Comparison of ENCODE assay signal across 2 cellular contexts in the genomic region with DNA sequence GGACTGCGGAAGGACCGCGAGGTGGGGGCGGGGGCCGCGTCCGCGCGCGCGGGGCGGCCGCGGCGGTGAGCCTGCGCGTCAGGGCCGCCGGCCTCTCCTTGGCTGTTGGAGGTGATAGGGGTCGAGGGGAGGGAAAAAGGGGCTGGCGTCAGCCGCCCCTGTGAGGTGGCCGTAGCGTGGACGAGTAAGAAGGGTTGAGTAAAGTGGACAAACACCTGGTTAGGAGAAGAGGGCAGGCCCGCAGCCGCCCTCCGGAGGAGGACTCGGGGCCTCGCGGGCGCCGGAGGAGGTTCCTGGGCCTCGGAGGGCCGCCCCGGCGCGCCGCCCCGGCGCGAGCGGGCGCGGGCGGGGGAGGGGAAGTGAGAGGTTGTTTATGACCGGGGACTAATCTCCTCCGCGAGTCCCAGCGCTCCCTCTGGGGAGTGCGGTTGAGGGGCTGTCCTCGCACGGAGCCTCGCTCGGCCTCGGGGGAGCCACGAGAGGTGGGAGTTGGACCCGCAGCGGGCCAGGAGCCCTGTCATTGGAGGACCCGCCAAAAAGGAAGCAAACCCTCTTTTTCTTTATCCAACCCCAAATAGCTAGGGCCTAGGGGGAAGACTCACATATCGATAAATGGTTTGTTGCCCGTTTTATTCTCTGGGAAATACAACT.
TF ChIP-seq lines count a peak whose summit lies in the region.

No MANE protein-coding gene starts in this region.

TF ChIP-seq in WTC11, 78 proteins besides CTCF, POLR2A, EP300 and RAD21 (continued from another document):
- no peak for TF ChIP-seq E2F1 (CRISPR knock-in tag; IDR thresholded peaks at IDR 0.05)
- TF ChIP-seq ZNF423 (CRISPR knock-in tag; IDR thresholded peaks at IDR 0.05), result no peak
- TF ChIP-seq, protein P1, sequence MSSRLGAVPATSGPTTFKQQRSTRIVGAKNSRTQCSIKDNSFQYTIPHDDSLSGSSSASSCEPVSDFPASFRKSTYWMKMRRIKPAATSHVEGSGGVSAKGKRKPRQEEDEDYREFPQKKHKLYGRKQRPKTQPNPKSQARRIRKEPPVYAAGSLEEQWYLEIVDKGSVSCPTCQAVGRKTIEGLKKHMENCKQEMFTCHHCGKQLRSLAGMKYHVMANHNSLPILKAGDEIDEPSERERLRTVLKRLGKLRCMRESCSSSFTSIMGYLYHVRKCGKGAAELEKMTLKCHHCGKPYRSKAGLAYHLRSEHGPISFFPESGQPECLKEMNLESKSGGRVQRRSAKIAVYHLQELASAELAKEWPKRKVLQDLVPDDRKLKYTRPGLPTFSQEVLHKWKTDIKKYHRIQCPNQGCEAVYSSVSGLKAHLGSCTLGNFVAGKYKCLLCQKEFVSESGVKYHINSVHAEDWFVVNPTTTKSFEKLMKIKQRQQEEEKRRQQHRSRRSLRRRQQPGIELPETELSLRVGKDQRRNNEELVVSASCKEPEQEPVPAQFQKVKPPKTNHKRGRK (CRISPR knock-in tag; IDR thresholded peaks at IDR 0.05; ENCODE audit: borderline replicate concordance), result no peak
- TF ChIP-seq, protein P2, sequence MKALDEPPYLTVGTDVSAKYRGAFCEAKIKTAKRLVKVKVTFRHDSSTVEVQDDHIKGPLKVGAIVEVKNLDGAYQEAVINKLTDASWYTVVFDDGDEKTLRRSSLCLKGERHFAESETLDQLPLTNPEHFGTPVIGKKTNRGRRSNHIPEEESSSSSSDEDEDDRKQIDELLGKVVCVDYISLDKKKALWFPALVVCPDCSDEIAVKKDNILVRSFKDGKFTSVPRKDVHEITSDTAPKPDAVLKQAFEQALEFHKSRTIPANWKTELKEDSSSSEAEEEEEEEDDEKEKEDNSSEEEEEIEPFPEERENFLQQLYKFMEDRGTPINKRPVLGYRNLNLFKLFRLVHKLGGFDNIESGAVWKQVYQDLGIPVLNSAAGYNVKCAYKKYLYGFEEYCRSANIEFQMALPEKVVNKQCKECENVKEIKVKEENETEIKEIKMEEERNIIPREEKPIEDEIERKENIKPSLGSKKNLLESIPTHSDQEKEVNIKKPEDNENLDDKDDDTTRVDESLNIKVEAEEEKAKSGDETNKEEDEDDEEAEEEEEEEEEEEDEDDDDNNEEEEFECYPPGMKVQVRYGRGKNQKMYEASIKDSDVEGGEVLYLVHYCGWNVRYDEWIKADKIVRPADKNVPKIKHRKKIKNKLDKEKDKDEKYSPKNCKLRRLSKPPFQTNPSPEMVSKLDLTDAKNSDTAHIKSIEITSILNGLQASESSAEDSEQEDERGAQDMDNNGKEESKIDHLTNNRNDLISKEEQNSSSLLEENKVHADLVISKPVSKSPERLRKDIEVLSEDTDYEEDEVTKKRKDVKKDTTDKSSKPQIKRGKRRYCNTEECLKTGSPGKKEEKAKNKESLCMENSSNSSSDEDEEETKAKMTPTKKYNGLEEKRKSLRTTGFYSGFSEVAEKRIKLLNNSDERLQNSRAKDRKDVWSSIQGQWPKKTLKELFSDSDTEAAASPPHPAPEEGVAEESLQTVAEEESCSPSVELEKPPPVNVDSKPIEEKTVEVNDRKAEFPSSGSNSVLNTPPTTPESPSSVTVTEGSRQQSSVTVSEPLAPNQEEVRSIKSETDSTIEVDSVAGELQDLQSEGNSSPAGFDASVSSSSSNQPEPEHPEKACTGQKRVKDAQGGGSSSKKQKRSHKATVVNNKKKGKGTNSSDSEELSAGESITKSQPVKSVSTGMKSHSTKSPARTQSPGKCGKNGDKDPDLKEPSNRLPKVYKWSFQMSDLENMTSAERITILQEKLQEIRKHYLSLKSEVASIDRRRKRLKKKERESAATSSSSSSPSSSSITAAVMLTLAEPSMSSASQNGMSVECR (CRISPR knock-in tag; IDR thresholded peaks at IDR 0.05; ENCODE audit: borderline replicate concordance), result 0 out of 2 replicates have a peak, but pooled peaks have one; percentile 20
- TF ChIP-seq JUN (CRISPR knock-in tag; IDR thresholded peaks at IDR 0.05), result no peak
- TF ChIP-seq E2F5 (CRISPR knock-in tag; IDR thresholded peaks at IDR 0.05), result no peak
- no peak for TF ChIP-seq MYBL2 (CRISPR knock-in tag; IDR thresholded peaks at IDR 0.05)
- peak; percentile 41; the same call in 1 of the 2 replicates for TF ChIP-seq ZMAT4 (CRISPR knock-in tag; IDR thresholded peaks at IDR 0.05)
- TF ChIP-seq NFE2L1 (CRISPR knock-in tag; IDR thresholded peaks at IDR 0.05), result no peak

TF ChIP-seq in HepG2, 621 proteins besides CTCF, POLR2A, EP300 and RAD21 (continued from another document and continues in another):
- TF ChIP-seq HBP1 (CRISPR knock-in tag; IDR thresholded peaks at IDR 0.05; ENCODE audit: low read depth), result no peak
- TF ChIP-seq, protein P3, sequence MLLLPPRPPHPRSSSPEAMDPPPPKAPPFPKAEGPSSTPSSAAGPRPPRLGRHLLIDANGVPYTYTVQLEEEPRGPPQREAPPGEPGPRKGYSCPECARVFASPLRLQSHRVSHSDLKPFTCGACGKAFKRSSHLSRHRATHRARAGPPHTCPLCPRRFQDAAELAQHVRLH (CRISPR knock-in tag; IDR thresholded peaks at IDR 0.05; ENCODE audit: borderline replicate concordance, low read depth), result no peak; the same call in 1 of the 2 replicates
- TF ChIP-seq ZBTB1 (CRISPR knock-in tag; IDR thresholded peaks at IDR 0.05; ENCODE audit: borderline replicate concordance), result no peak
- TF ChIP-seq HOXA3 (CRISPR knock-in tag; IDR thresholded peaks at IDR 0.05), result no peak; the same call in 1 of the 2 replicates
- no peak; the same call in 1 of the 2 replicates for TF ChIP-seq SP4 (CRISPR knock-in tag; IDR thresholded peaks at IDR 0.05)
- TF ChIP-seq ZNF232 (CRISPR knock-in tag; IDR thresholded peaks at IDR 0.05; ENCODE audit: borderline replicate concordance), result peak; percentile 41; the same call in 1 of the 2 replicates
- TF ChIP-seq SUZ12 (IDR thresholded peaks at IDR 0.05; ENCODE audit: low read depth, low read length), result no peak
- TF ChIP-seq, protein P4, sequence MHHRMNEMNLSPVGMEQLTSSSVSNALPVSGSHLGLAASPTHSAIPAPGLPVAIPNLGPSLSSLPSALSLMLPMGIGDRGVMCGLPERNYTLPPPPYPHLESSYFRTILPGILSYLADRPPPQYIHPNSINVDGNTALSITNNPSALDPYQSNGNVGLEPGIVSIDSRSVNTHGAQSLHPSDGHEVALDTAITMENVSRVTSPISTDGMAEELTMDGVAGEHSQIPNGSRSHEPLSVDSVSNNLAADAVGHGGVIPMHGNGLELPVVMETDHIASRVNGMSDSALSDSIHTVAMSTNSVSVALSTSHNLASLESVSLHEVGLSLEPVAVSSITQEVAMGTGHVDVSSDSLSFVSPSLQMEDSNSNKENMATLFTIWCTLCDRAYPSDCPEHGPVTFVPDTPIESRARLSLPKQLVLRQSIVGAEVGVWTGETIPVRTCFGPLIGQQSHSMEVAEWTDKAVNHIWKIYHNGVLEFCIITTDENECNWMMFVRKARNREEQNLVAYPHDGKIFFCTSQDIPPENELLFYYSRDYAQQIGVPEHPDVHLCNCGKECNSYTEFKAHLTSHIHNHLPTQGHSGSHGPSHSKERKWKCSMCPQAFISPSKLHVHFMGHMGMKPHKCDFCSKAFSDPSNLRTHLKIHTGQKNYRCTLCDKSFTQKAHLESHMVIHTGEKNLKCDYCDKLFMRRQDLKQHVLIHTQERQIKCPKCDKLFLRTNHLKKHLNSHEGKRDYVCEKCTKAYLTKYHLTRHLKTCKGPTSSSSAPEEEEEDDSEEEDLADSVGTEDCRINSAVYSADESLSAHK (CRISPR knock-in tag; IDR thresholded peaks at IDR 0.05; ENCODE audit: borderline replicate concordance), result no peak
- no peak; the same call in 1 of the 2 replicates for TF ChIP-seq ZNF768 (CRISPR knock-in tag; IDR thresholded peaks at IDR 0.05)
- TF ChIP-seq ZNF234 (CRISPR knock-in tag; conservative IDR thresholded peaks at IDR 0.05), result no peak
- TF ChIP-seq TP53 (CRISPR knock-in tag; conservative IDR thresholded peaks at IDR 0.05), result no peak
- TF ChIP-seq SAP130 (CRISPR knock-in tag; IDR thresholded peaks at IDR 0.05; ENCODE audit: low read depth), result 0 out of 2 replicates have a peak, but pooled peaks have one; percentile 8
- TF ChIP-seq ZNF121 (CRISPR knock-in tag; IDR thresholded peaks at IDR 0.05), result no peak
- TF ChIP-seq CREM (IDR thresholded peaks at IDR 0.05), result no peak
- TF ChIP-seq CREM (CRISPR knock-in tag; IDR thresholded peaks at IDR 0.05), result no peak
- no peak for TF ChIP-seq MIER2 (CRISPR knock-in tag; IDR thresholded peaks at IDR 0.05)
- no peak; the same call in 1 of the 2 replicates for TF ChIP-seq FOXJ3 (CRISPR knock-in tag; IDR thresholded peaks at IDR 0.05; ENCODE audit: borderline replicate concordance)
- TF ChIP-seq HNF4G (IDR thresholded peaks at IDR 0.05; ENCODE audit: borderline replicate concordance, low read depth, low read length), result no peak
- no peak for TF ChIP-seq HNF4G (CRISPR knock-in tag; IDR thresholded peaks at IDR 0.05; ENCODE audit: borderline replicate concordance, low read depth)
- TF ChIP-seq ZNF784 (CRISPR knock-in tag; IDR thresholded peaks at IDR 0.05; ENCODE audit: borderline replicate concordance), result no peak
- TF ChIP-seq NFATC3 (CRISPR knock-in tag; IDR thresholded peaks at IDR 0.05), result no peak
- TF ChIP-seq ZNF841 (CRISPR knock-in tag; IDR thresholded peaks at IDR 0.05; ENCODE audit: borderline replicate concordance), result no peak
- TF ChIP-seq ZNF510 (CRISPR knock-in tag; IDR thresholded peaks at IDR 0.05; ENCODE audit: low read depth), result no peak
- TF ChIP-seq ZNF761 (CRISPR knock-in tag; conservative IDR thresholded peaks at IDR 0.05), result no peak
- TF ChIP-seq SKIL (CRISPR knock-in tag; IDR thresholded peaks at IDR 0.05; ENCODE audit: borderline replicate concordance), result no peak
- no peak for TF ChIP-seq ATF7 (IDR thresholded peaks at IDR 0.05)
- no peak for TF ChIP-seq ATF7 (CRISPR knock-in tag; IDR thresholded peaks at IDR 0.05)
- TF ChIP-seq ZNF672 (CRISPR knock-in tag; IDR thresholded peaks at IDR 0.05), result no peak
- TF ChIP-seq PAWR (CRISPR knock-in tag; IDR thresholded peaks at IDR 0.05; ENCODE audit: borderline replicate concordance), result no peak
- TF ChIP-seq CREB3 (CRISPR knock-in tag; IDR thresholded peaks at IDR 0.05), result no peak
- TF ChIP-seq, protein P5, sequence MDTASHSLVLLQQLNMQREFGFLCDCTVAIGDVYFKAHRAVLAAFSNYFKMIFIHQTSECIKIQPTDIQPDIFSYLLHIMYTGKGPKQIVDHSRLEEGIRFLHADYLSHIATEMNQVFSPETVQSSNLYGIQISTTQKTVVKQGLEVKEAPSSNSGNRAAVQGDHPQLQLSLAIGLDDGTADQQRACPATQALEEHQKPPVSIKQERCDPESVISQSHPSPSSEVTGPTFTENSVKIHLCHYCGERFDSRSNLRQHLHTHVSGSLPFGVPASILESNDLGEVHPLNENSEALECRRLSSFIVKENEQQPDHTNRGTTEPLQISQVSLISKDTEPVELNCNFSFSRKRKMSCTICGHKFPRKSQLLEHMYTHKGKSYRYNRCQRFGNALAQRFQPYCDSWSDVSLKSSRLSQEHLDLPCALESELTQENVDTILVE (CRISPR knock-in tag; IDR thresholded peaks at IDR 0.05), result no peak
- TF ChIP-seq ZBTB20 (CRISPR knock-in tag; IDR thresholded peaks at IDR 0.05; ENCODE audit: borderline replicate concordance, low read depth), result no peak
- TF ChIP-seq, protein P6, sequence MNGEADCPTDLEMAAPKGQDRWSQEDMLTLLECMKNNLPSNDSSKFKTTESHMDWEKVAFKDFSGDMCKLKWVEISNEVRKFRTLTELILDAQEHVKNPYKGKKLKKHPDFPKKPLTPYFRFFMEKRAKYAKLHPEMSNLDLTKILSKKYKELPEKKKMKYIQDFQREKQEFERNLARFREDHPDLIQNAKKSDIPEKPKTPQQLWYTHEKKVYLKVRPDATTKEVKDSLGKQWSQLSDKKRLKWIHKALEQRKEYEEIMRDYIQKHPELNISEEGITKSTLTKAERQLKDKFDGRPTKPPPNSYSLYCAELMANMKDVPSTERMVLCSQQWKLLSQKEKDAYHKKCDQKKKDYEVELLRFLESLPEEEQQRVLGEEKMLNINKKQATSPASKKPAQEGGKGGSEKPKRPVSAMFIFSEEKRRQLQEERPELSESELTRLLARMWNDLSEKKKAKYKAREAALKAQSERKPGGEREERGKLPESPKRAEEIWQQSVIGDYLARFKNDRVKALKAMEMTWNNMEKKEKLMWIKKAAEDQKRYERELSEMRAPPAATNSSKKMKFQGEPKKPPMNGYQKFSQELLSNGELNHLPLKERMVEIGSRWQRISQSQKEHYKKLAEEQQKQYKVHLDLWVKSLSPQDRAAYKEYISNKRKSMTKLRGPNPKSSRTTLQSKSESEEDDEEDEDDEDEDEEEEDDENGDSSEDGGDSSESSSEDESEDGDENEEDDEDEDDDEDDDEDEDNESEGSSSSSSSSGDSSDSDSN (CRISPR knock-in tag; IDR thresholded peaks at IDR 0.05), result peak; percentile 58; the same call in 1 of the 2 replicates
- no peak for TF ChIP-seq ZNF354B (CRISPR knock-in tag; IDR thresholded peaks at IDR 0.05)
- no peak for TF ChIP-seq NFRKB (IDR thresholded peaks at IDR 0.05)
